Comparison of ENCODE assay signal across 9 cellular contexts in the genomic region with DNA sequence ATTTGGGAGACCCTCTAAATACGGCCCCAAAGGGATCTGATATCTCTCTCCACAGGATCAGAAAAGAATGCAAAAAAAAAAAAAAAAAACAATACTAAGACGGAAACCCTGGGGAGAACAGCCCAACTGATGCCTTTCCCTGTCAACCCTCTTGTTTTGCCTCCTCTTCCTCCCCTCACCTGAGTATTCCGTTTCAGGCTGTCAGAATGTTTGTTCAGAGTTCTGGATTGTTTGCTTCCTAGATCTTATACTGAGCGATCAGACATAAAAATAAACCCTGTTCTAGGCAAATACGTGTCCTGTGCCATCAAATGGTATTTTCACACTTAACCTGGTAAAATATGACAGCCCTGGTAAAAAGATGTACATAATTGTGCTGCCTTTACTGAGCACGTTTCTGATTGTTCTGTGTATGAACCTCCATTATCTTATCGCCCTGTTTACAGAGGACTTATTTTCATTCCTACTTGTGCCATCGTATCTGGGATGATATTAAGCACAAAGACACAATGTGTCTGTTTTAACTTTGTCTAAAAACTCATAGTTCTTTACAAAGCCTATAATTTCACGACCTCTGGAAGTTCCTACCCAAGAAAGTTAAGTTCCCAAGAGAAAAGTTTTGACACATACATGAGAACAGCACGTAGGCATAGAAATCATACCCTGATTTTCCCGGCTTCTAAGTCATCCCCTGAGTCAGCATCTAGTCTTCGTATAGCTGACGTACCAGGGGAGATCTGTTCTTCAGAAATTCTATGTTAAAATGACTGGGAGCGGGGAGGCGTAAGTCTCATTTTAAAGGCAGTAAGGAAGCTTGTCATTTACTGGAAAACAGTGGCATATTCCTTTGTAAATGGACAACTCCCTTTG. TPM values are rescaled to one million over a fixed set of nuclear protein-coding genes. Genes with fewer than 3 reads are reported as not detected.
A peak's percentile ranks its signal among the peaks of the same experiment; 100 is the strongest.
DNase-seq lines count a peak whose midpoint lies in the region; ATAC-seq and TF ChIP-seq lines count a peak whose summit lies in the region.
"Had no signal": no experiment of that assay in that cellular context is flagged by ENCODE, and none has a peak within 500 bp of the region (broad histone marks: within the 10 kb centered on the region; RNA-seq: fewer than 3 reads in every experiment).

No MANE protein-coding gene starts in this region.

- H3K4me2 ChIP-seq in mesendoderm (ENCODE audit: low read length): no peak overlapping the region

- DNase-seq in heart left ventricle (no peak), left cardiac atrium (no peak), MCF 10A (ENCODE audit: unreplicated experiment) (peak; percentile 78), mesendoderm (no peak), HuH-7 (ENCODE audit: low spot score) (no peak)
- DNase-seq in T-helper 2 cell treated with Interferon-gamma antibody and Interleukin-4, amounts not matched to agents 5 μg/mL and 100 μg/mL, for 36 hours (ENCODE audit: low spot score): no peak

- TF ChIP-seq CTCF in heart left ventricle (IDR thresholded peaks at IDR 0.05) (no peak), MCF 10A (IDR thresholded peaks at IDR 0.05; ENCODE audit: unreplicated experiment) (no peak)

- no peaks in the 10 kb centered on the region for H3K9me3 Mint-ChIP-seq in MCF 10A (ENCODE audit: unreplicated experiment)
- peaks cover 4% of the 10 kb centered on the region for H3K9me3 Mint-ChIP-seq in T-helper 2 cell treated with Interferon-gamma antibody and Interleukin-4, amounts not matched to agents 5 μg/mL and 100 μg/mL, for 36 hours

- peak overlapping the region; percentile 29 for H3K18ac ChIP-seq in mesendoderm (ENCODE audit: low read length)

- H3K4me3 Mint-ChIP-seq in MCF 10A (ENCODE audit: unreplicated experiment): peak overlapping the region; percentile 73
- H3K4me3 Mint-ChIP-seq in T-helper 2 cell treated with Interferon-gamma antibody and Interleukin-4, amounts not matched to agents 5 μg/mL and 100 μg/mL, for 36 hours: no peak overlapping the region

- H4K5ac ChIP-seq in mesendoderm (ENCODE audit: low read length): no peak overlapping the region

- no peak overlapping the region for H2BK120ac ChIP-seq in mesendoderm (ENCODE audit: low read depth, low read length)

- peaks cover 58% of the 10 kb centered on the region for H3K36me3 Mint-ChIP-seq in MCF 10A (ENCODE audit: insufficient read depth, unreplicated experiment)
- no peaks in the 10 kb centered on the region for H3K36me3 Mint-ChIP-seq in T-helper 2 cell treated with Interferon-gamma antibody and Interleukin-4, amounts not matched to agents 5 μg/mL and 100 μg/mL, for 36 hours (ENCODE audit: low read depth)

- H2BK5ac ChIP-seq in mesendoderm (ENCODE audit: low read length): peak overlapping the region; percentile 12

- no peak overlapping the region for H3K23ac ChIP-seq in mesendoderm (ENCODE audit: low read length)

- H2AK5ac ChIP-seq in mesendoderm (ENCODE audit: low read length): no peak overlapping the region

- no peaks in the 10 kb centered on the region for H3K79me2 ChIP-seq in mesendoderm (ENCODE audit: control insufficient read depth, insufficient read depth, low read length)

- H3K27ac ChIP-seq in heart left ventricle: peak overlapping the region; percentile 87 to 97 (median 94)
- peak overlapping the region; percentile 50 for H3K27ac ChIP-seq in mesendoderm (ENCODE audit: low read depth, low read length)
- H3K27ac ChIP-seq in urinary bladder (ENCODE audit: low read depth): peak overlapping the region; percentile 70

- no peak overlapping the region for H3K4ac ChIP-seq in mesendoderm (ENCODE audit: low read depth, low read length)

- peak overlapping the region; percentile 75 for H2BK15ac ChIP-seq in mesendoderm (replicated peaks; ENCODE audit: low read depth)

- CTCF ChIA-PET in MCF 10A (lab: Yijun Ruan, JAX): interaction anchor here (0.7 to 1.8 kb wide), 13 partner anchors 8 to 86 kb away, joined by 3 to 7 read pairs (median 4); no protein-coding TSS in a partner anchor

- H3K9ac ChIP-seq in mesendoderm (ENCODE audit: low read length): peak overlapping the region; percentile 21

- no peak overlapping the region for H4K8ac ChIP-seq in mesendoderm (ENCODE audit: low read depth, low read length)

- peaks cover 0 to 33% (median 10%) of the 10 kb centered on the region in 9 donors for H3K36me3 ChIP-seq in heart left ventricle
- no peaks in the 10 kb centered on the region for H3K36me3 ChIP-seq in mesendoderm (ENCODE audit: control insufficient read depth, insufficient read depth, low read length)
- H3K36me3 ChIP-seq in urinary bladder (ENCODE audit: insufficient read depth): peaks cover 2% of the 10 kb centered on the region
- H3K36me3 ChIP-seq: BLaER1 treated with 17β-estradiol and CSF1 and Interleukin-3, amounts not matched to agents 10 nM and 100 nM had no signal

- H3K79me1 ChIP-seq in mesendoderm (ENCODE audit: low read length): no peaks in the 10 kb centered on the region

- peaks cover 0 to 2% (median 0%) of the 10 kb centered on the region in 12 donors for H3K9me3 ChIP-seq in heart left ventricle
- H3K9me3 ChIP-seq: BLaER1 treated with 17β-estradiol and CSF1 and Interleukin-3, amounts not matched to agents 10 nM and 100 nM had no signal

- intact Hi-C loops in heart left ventricle (cut with DNase I): loop anchor here (1.0 to 10.0 kb wide), 10 partner anchors 33 to 196 kb away; no protein-coding TSS in a partner anchor
- intact Hi-C loops in left cardiac atrium (cut with DNase I): loop anchor here in 1 of 2 donors (5.0 kb wide), 1 partner anchor 33 kb away; no protein-coding TSS in a partner anchor
- intact Hi-C loops in MCF 10A (cut with micrococcal nuclease): loop anchor here (5.0 kb wide), 1 partner anchor 427 kb away; a partner anchor contains a TSS

- TF ChIP-seq POLR2A in heart left ventricle (IDR thresholded peaks at IDR 0.05): no peak

- H3K27ac Mint-ChIP-seq in MCF 10A (ENCODE audit: low read depth, unreplicated experiment): peak overlapping the region; percentile 98
- H3K27ac Mint-ChIP-seq in T-helper 2 cell treated with Interferon-gamma antibody and Interleukin-4, amounts not matched to agents 5 μg/mL and 100 μg/mL, for 36 hours: no peak overlapping the region

- H3K27me3 Mint-ChIP-seq in MCF 10A (ENCODE audit: insufficient read depth, unreplicated experiment): no peaks in the 10 kb centered on the region
- H3K27me3 Mint-ChIP-seq in T-helper 2 cell treated with Interferon-gamma antibody and Interleukin-4, amounts not matched to agents 5 μg/mL and 100 μg/mL, for 36 hours (ENCODE audit: low read depth): no peaks in the 10 kb centered on the region

- WGBS in heart left ventricle, 4 donors: 52 to 63% (median 55%) methylated on average over 15 of the region's 15 CpGs
- WGBS in mesendoderm (ENCODE audit: extremely low coverage, insufficient coverage, low lambda C conversion rate): no CpG with 5 or more reads among the region's 15 CpGs
- WGBS in urinary bladder: 42% methylated on average over 15 of the region's 15 CpGs

- POLR2A ChIA-PET in MCF 10A (lab: Yijun Ruan, JAX): interaction anchor here (0.7 to 9.9 kb wide), 12 partner anchors 17 to 461 kb away, joined by 3 to 349 read pairs (median 4); no protein-coding TSS in a partner anchor

- ATAC-seq in heart left ventricle (no peak), left cardiac atrium (no peak), HG02884 (IDR thresholded peaks at IDR 0.05; ENCODE audit: unreplicated experiment) (no peak)

- H3K56ac ChIP-seq in mesendoderm (ENCODE audit: low read length): peak overlapping the region; percentile 38

- H3K4me3 ChIP-seq in heart left ventricle: peak overlapping the region; percentile 3 to 54 (median 44)
- H3K4me3 ChIP-seq in mesendoderm (ENCODE audit: low read length): no peak overlapping the region
- H3K4me3 ChIP-seq in urinary bladder (ENCODE audit: low read depth, low read length): peak overlapping the region; percentile 2
- H3K4me3 ChIP-seq: BLaER1 treated with 17β-estradiol and CSF1 and Interleukin-3, amounts not matched to agents 10 nM and 100 nM had no signal

- peaks cover 59% of the 10 kb centered on the region for H3K4me1 Mint-ChIP-seq in MCF 10A (ENCODE audit: insufficient read depth, unreplicated experiment)
- peaks cover 9% of the 10 kb centered on the region for H3K4me1 Mint-ChIP-seq in T-helper 2 cell treated with Interferon-gamma antibody and Interleukin-4, amounts not matched to agents 5 μg/mL and 100 μg/mL, for 36 hours (ENCODE audit: low read depth)

- H3K27me3 ChIP-seq in heart left ventricle (no peaks in the 10 kb centered on the region), mesendoderm (ENCODE audit: insufficient read depth, low read length, poor library complexity) (no peaks in the 10 kb centered on the region)
- H3K27me3 ChIP-seq: BLaER1 treated with 17β-estradiol and CSF1 and Interleukin-3, amounts not matched to agents 10 nM and 100 nM had no signal

- H3K4me1 ChIP-seq in heart left ventricle (peaks cover 12 to 65% (median 42%) of the 10 kb centered on the region in 12 donors), mesendoderm (ENCODE audit: control insufficient read depth, low read depth, low read length) (peaks cover 7% of the 10 kb centered on the region), urinary bladder (ENCODE audit: insufficient read depth) (no peaks in the 10 kb centered on the region)

- no TSS peak for BruUV-seq in MCF 10A (replicated peaks; lab: Mats Ljungman, UMichigan)

RNA-seq across cellular contexts. Expression of a gene that starts 0.9 kb away (rescaled TPM):
- total RNA-seq in heart left ventricle (100 to 1,000 TPM in 7 of 9 donors, 10 to 100 TPM in 2; 97.5 to 189 (median 128) TPM), left cardiac atrium (10 to 100 TPM; 62.9 to 72.6 TPM), MCF 10A (2022) (168 and 186 TPM in 2 replicates), urinary bladder (124 TPM)
- polyA plus RNA-seq in heart left ventricle (10 to 100 TPM; 15.5 to 88.1 TPM), urinary bladder (42.4 TPM)
- 20.8 TPM for polyA plus RNA-seq in mesendoderm (2013, experiment 1 of 2)
- polyA plus RNA-seq in mesendoderm (2013, experiment 2 of 2): 20.5 TPM
